In genomic region chr2:43376523-43377198, GRCh38 we compare ENCODE assay signal across 1 cellular context.
TF ChIP-seq lines count a peak whose summit lies in the region.

No MANE protein-coding gene starts in this region.

TF ChIP-seq in GM23338, 12 proteins besides CTCF, POLR2A, EP300 and RAD21 (continued from another document):
- TF ChIP-seq ZNF462 (CRISPR knock-in tag; IDR thresholded peaks at IDR 0.05), result no peak
- TF ChIP-seq CREB1 (CRISPR knock-in tag; IDR thresholded peaks at IDR 0.05; ENCODE audit: low read depth), result no peak
- TF ChIP-seq JUNB (IDR thresholded peaks at IDR 0.05; ENCODE audit: unreplicated experiment), result no peak
TF ChIP-seq in GM23338: peak in this region for 0.
